In the genomic region with DNA sequence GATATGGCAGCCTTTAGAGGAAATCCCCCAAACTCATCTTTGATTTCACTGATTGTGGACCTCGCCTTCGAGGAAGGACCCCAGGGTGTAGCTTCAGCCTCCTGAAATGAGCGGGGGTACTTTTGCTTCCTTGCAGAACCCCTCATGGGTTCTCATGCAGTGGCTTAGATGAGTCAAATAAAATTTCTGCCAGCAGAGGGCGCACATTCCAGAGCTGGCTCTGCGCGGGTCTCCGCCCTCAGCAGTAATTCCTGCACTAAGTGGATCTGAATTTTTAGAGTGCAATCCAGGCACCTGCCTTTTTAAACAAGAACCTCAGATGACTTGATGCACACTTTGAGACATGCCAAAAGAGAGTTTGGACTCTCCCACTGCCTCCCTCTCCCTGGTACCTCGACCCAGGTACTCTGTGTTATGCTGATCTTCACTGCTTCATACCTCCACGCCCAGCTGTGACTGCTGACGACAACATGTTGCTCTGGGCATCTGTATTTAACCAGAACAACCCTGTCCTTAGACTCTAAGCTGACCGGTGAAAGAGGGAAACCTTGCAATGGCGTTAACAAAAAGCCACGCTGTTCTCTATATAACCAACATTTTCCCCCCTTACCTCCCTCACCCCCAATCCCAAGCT, we compare ENCODE assay signal across 7 cellular contexts. TPM values are rescaled to one million over a fixed set of nuclear protein-coding genes. Genes with fewer than 3 reads are reported as not detected.
DNase-seq lines count a peak whose midpoint lies in the region; ATAC-seq, FAIRE-seq and TF ChIP-seq lines count a peak whose summit lies in the region.

No MANE protein-coding gene starts in this region.

- DNase-seq in GM03348 (ENCODE audit: low spot score) = peak; percentile 79
- peak; percentile 81 for DNase-seq in HTR-8/SVneo (ENCODE audit: insufficient read length, low spot score)
- DNase-seq in SHP77 treated with DMSO at 0.1 percent for 48 hours (lab: John Stamatoyannopoulos, UW) = peak; percentile 34
- peak; percentile 69 to 80 (median 74) for DNase-seq in K562 (ENCODE audit: extremely low read depth in 1 of 4, low spot score in 3 of 4)
- DNase-seq in iris pigment epithelial cell (ENCODE audit: low read depth) = peak; percentile 48
- DNase-seq in stimulated activated CD4-positive, alpha-beta T cell treated with anti-CD3 and anti-CD28 coated beads, Interleukin-4, amount 100 ng/mL, for 48 hours (ENCODE audit: low read depth in 2 of 2) = peak; percentile 37 to 58

- peak; percentile 82 for ATAC-seq in GM21423 (IDR thresholded peaks at IDR 0.05; ENCODE audit: unreplicated experiment)
- peak; percentile 99 for ATAC-seq in K562

- peaks cover 11 to 20% of the 10 kb centered on the region in 2 experiments; a peak in 3 of 5 replicates for H3K27me3 ChIP-seq in K562 (ENCODE audit: control insufficient read depth in 2 of 2, insufficient read depth in 2 of 2, low read length in 2 of 2)

- no peak overlapping the region for H3K9ac ChIP-seq in K562 (ENCODE audit: insufficient read depth in 1 of 2, low read depth in 2 of 2, low read length in 2 of 2)

- 9% methylated on average over 13 of the region's 13 CpGs for WGBS in K562 (ENCODE audit: insufficient coverage, low coverage, missing lambda C conversion rate)

- H3K4me1 ChIP-seq in K562 (replicated peaks in 1 of 2; ENCODE audit: control insufficient read depth in 2 of 2, insufficient read depth in 2 of 2, low read length in 2 of 2) = no peaks in the 10 kb centered on the region

- H3K9me3 ChIP-seq in K562 (replicated peaks; ENCODE audit: control insufficient read depth, insufficient read depth, low read depth, low read length) = no peaks in the 10 kb centered on the region

- no peaks in the 10 kb centered on the region for H3K36me3 ChIP-seq in K562 (ENCODE audit: control insufficient read depth, insufficient read depth, low read length)

- POLR2A ChIA-PET in K562 (lab: Yijun Ruan, JAX) = interaction anchor here (0.6 to 1.3 kb wide), 5 partner anchors 9 to 622 kb away, joined by 3 to 6 read pairs (median 3); no protein-coding TSS in a partner anchor

- CTCF ChIA-PET in K562 (lab: Yijun Ruan, JAX; ENCODE audit: low intra/inter-chr PET ratio) = interaction anchor here (1.2 to 1.3 kb wide), 2 partner anchors 17 to 544 kb away, joined by 3 to 4 read pairs; no protein-coding TSS in a partner anchor

- no peaks in the 10 kb centered on the region for H4K20me1 ChIP-seq in K562 (replicated peaks; ENCODE audit: control insufficient read depth, insufficient read depth, low read length)

- no peaks in the 10 kb centered on the region for H3K79me2 ChIP-seq in K562 (ENCODE audit: control insufficient read depth, insufficient read depth, low read length)

- in situ Hi-C loops in K562 (cut with MboI) = no loop called here

- TF ChIP-seq POLR2A in K562 (conservative IDR thresholded peaks at IDR 0.05) = no peak

- H3K4me3 ChIP-seq in K562 = no peak overlapping the region

- no TSS peak for BruUV-seq in K562 (replicated peaks; lab: Mats Ljungman, UMichigan)

- no peak overlapping the region for H3K27ac ChIP-seq in K562 (ENCODE audit: extremely low read depth, low read depth, low read length)

- peak; percentile 86 for FAIRE-seq in HTR-8/SVneo (lab: Jason Lieb, UNC)
- peak; percentile 93 for FAIRE-seq in K562 (lab: Jason Lieb, UNC)

- H3K4me2 ChIP-seq in K562 (ENCODE audit: insufficient read depth, low read length) = no peak overlapping the region

- no peaks in the 10 kb centered on the region for H3K9me1 ChIP-seq in K562 (ENCODE audit: control insufficient read depth, insufficient read depth, low read length)

- intact Hi-C loops in K562 (cut with micrococcal nuclease) = loop anchor here (1.0 to 10.0 kb wide), 2 partner anchors 139 to 539 kb away; no protein-coding TSS in a partner anchor

- peak; percentile 80 to 85 (median 82) for TF ChIP-seq CTCF in K562 (IDR thresholded peaks at IDR 0.05 in 2 of 3, conservative IDR thresholded peaks at IDR 0.05 in 1 of 3; ENCODE audit: insufficient read depth in 2 of 3, low read depth in 1 of 3, low read length in 3 of 3)

- peak; percentile 41 to 64 for TF ChIP-seq RAD21 in K562 (CRISPR knock-in tag; conservative IDR thresholded peaks at IDR 0.05 in 1 of 2, IDR thresholded peaks at IDR 0.05 in 1 of 2)

- no peak for TF ChIP-seq EP300 in K562 (IDR thresholded peaks at IDR 0.05; ENCODE audit: low read length)

- peak overlapping the region; percentile 34; the same call in 1 of the 2 replicates for H2AFZ ChIP-seq in K562 (ENCODE audit: low read depth, low read length)

TF ChIP-seq in K562, 482 proteins besides CTCF, POLR2A, EP300 and RAD21 (continues in another document):
- peak; percentile 90 to 92 for TF ChIP-seq TEAD1 (CRISPR knock-in tag; IDR thresholded peaks at IDR 0.05)
- TF ChIP-seq SMC3 (conservative IDR thresholded peaks at IDR 0.05; ENCODE audit: insufficient read depth, low read depth, low read length) = peak; percentile 63
- TF ChIP-seq CREB5 (CRISPR knock-in tag; IDR thresholded peaks at IDR 0.05) = no peak
- 0 out of 4 replicates have a peak, but pooled peaks of 1 of the 2 experiments have one; percentile 10 for TF ChIP-seq RCOR1 (IDR thresholded peaks at IDR 0.05; ENCODE audit: borderline replicate concordance in 1 of 2, low read depth in 2 of 2, low read length in 2 of 2)
- no peak for TF ChIP-seq BRD9 (IDR thresholded peaks at IDR 0.05; ENCODE audit: low read depth, partially characterized antibody)
- TF ChIP-seq RBM25 (IDR thresholded peaks at IDR 0.05; ENCODE audit: low read depth, low read length, severe bottlenecking) = no peak
- no peak for TF ChIP-seq TOE1 (IDR thresholded peaks at IDR 0.05; ENCODE audit: borderline replicate concordance)
- TF ChIP-seq TOE1 (CRISPR knock-in tag; IDR thresholded peaks at IDR 0.05; ENCODE audit: borderline replicate concordance, low read depth) = no peak
- no peak for TF ChIP-seq FOSL1 (tag; conservative IDR thresholded peaks at IDR 0.05)
- TF ChIP-seq CGGBP1 (CRISPR knock-in tag; IDR thresholded peaks at IDR 0.05) = no peak
- TF ChIP-seq, protein P1, sequence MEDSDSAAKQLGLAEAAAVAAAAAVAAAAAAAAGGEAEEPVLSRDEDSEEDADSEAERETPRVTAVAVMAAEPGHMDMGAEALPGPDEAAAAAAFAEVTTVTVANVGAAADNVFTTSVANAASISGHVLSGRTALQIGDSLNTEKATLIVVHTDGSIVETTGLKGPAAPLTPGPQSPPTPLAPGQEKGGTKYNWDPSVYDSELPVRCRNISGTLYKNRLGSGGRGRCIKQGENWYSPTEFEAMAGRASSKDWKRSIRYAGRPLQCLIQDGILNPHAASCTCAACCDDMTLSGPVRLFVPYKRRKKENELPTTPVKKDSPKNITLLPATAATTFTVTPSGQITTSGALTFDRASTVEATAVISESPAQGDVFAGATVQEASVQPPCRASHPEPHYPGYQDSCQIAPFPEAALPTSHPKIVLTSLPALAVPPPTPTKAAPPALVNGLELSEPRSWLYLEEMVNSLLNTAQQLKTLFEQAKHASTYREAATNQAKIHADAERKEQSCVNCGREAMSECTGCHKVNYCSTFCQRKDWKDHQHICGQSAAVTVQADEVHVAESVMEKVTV (CRISPR knock-in tag; IDR thresholded peaks at IDR 0.05) = 0 out of 2 replicates have a peak, but pooled peaks have one; percentile 30
- TF ChIP-seq TEAD2 (tag; IDR thresholded peaks at IDR 0.05) = peak; percentile 87
- TF ChIP-seq ATF7 (IDR thresholded peaks at IDR 0.05) = 0 out of 2 replicates have a peak, but pooled peaks have one; percentile 21

RNA-seq across cellular contexts. Expression of gene EGFLAM, which starts 7.3 kb away (rescaled TPM):
- 0.56 and 1.9 TPM in 2 replicates for total RNA-seq in K562 (2011; cell fraction: chromatin; rRNA removed; ENCODE audit: low replicate concordance)
- total RNA-seq in K562 (2011; cell fraction: nucleolus; rRNA removed) = 0.50 and 0.79 TPM in 2 replicates
- not detected in 2 replicates for total RNA-seq in K562 (2011; cell fraction: nucleoplasm; rRNA removed)
- 0.09 and 0.45 TPM in 2 replicates for total RNA-seq in K562 (2014; rRNA removed)
- 1.3 and 1.4 TPM in 2 replicates for total RNA-seq in K562 (2014; rRNA removed; fragmentation: Illumina TruSeq; extraction: Trizol)
- 0.94 and 0.98 TPM in 2 replicates for total RNA-seq in K562 (2015; rRNA removed; fragmentation: Illumina TruSeq; extraction: Trizol)
- 0.49 and 0.74 TPM in 2 replicates for total RNA-seq in K562 (2021)
- 0.12 and 2.5 TPM in 2 replicates for polyA plus RNA-seq in K562 (2011; rRNA removed)
- polyA plus RNA-seq in K562 (2011; cell fraction: cytosol; rRNA removed) = 0.18 and 1.2 TPM in 2 replicates
- 2.1 TPM in 1 of 2 replicates, not detected in the other for polyA plus RNA-seq in K562 (2011; cell fraction: nucleus; rRNA removed)
- polyA plus RNA-seq in K562 (2012) = 1.00 and 1.8 TPM in 2 replicates
- 0.91 and 1.0 TPM in 2 replicates for polyA plus RNA-seq in K562 (2014; fragmentation: Illumina TruSeq; extraction: Trizol)
- polyA plus RNA-seq in K562 (2014; fragmentation: Nextera tagmentation; extraction: Ambion mirVana) = 1 to 10 TPM; 1.2 to 1.4 TPM
- polyA plus RNA-seq in K562 (2014; rRNA removed) = 0.31 and 0.89 TPM in 2 replicates
- 1.8 TPM in 1 of 2 replicates, not detected in the other for polyA minus RNA-seq in K562 (2011; rRNA and poly(A)+ RNA removed)
- not detected in 2 replicates for polyA minus RNA-seq in K562 (2011; cell fraction: cytosol; rRNA and poly(A)+ RNA removed)
- polyA minus RNA-seq in K562 (2011; cell fraction: nucleus; rRNA and poly(A)+ RNA removed) = 0.22 and 0.81 TPM in 2 replicates
